26 cellular contexts compared by ENCODE assay signal in the genomic region with DNA sequence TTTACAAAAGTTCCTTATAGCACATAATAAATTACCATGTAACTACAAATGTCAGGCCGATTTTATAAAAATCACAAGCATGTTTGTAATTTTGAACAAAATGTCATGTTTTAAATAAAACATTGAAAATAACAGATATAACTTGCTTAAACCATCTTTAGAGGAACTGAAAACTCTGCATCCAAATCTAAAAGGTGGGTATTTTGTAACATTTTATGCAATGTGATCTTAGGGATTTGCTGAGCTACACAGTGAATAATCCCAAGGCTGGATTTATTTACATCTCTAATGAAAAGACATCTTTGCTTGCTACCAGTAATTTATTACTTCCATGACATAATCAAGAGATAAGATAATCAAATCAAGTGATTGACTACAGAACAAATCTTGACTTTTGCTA. TPM values are rescaled to one million over a fixed set of nuclear protein-coding genes. Genes with fewer than 3 reads are reported as not detected.
DNase-seq lines count a peak whose midpoint lies in the region; ATAC-seq and TF ChIP-seq lines count a peak whose summit lies in the region.
"Had no signal": no experiment of that assay in that cellular context is flagged by ENCODE, and none has a peak within 500 bp of the region (broad histone marks: within the 10 kb centered on the region; RNA-seq: fewer than 3 reads in every experiment).

No MANE protein-coding gene starts in this region.

- H3K4me3 Mint-ChIP-seq in natural killer cell = no peak overlapping the region
- H3K4me3 Mint-ChIP-seq: activated naive CD4-positive, alpha-beta T cell treated with anti-CD3 and anti-CD28 coated beads, Interleukin-2, amount 10 ng/mL, durations not matched to agents 7 days and 5 days; activated T-helper 1 cell treated with anti-CD3 and anti-CD28 coated beads, Interleukin-12 subunit alpha, Interleukin-12 subunit beta, Interleukin-2, Interleukin-4 antibody, amounts not matched to agents 30 ng/mL and 10 ng/mL and 1 ng/mL, durations not matched to agents 14 hours and 24 hours and 36 hours; effector memory CD8-positive, alpha-beta T cell had no signal

- peaks cover 8% of the 10 kb centered on the region for H3K36me3 ChIP-seq in cardiac muscle cell
- H3K36me3 ChIP-seq in adipocyte (ENCODE audit: control insufficient read depth, insufficient read depth, low read length, severe bottlenecking) = peaks cover 17% of the 10 kb centered on the region
- H3K36me3 ChIP-seq: tibial artery had no signal

- TF ChIP-seq CTCF in cardiac muscle cell (IDR thresholded peaks at IDR 0.05; ENCODE audit: low read depth, low read length) (no peak), natural killer cell (IDR thresholded peaks at IDR 0.05) (no peak)

- ATAC-seq in left ventricle myocardium superior = no peak
- no peak for ATAC-seq in natural killer cell
- no peak for ATAC-seq in activated naive CD4-positive, alpha-beta T cell treated with anti-CD3 and anti-CD28 coated beads, Interleukin-2, amount 50 U/mL, for 72 hours
- ATAC-seq in HG03439 (IDR thresholded peaks at IDR 0.05; ENCODE audit: unreplicated experiment) = no peak
- ATAC-seq: A549; effector memory CD8-positive, alpha-beta T cell; foreskin keratinocyte had no signal

- H3K36me3 Mint-ChIP-seq in natural killer cell = no peaks in the 10 kb centered on the region
- H3K36me3 Mint-ChIP-seq in activated naive CD4-positive, alpha-beta T cell treated with anti-CD3 and anti-CD28 coated beads, Interleukin-2, amount 50 U/mL, for 72 hours = peaks cover 6 to 42% of the 10 kb centered on the region in 2 donors

- no peaks in the 10 kb centered on the region for H3K9me3 Mint-ChIP-seq in natural killer cell
- no peaks in the 10 kb centered on the region for H3K9me3 Mint-ChIP-seq in activated naive CD4-positive, alpha-beta T cell treated with anti-CD3 and anti-CD28 coated beads, Interleukin-2, amount 50 U/mL, for 72 hours
- H3K9me3 Mint-ChIP-seq: activated naive CD4-positive, alpha-beta T cell treated with anti-CD3 and anti-CD28 coated beads, Interleukin-2, amount 10 ng/mL, durations not matched to agents 7 days and 5 days; activated T-helper 1 cell treated with anti-CD3 and anti-CD28 coated beads, Interleukin-12 subunit alpha, Interleukin-12 subunit beta, Interleukin-2, Interleukin-4 antibody, amounts not matched to agents 30 ng/mL and 10 ng/mL and 1 ng/mL, durations not matched to agents 14 hours and 24 hours and 36 hours; effector memory CD8-positive, alpha-beta T cell had no signal

- H3K4me1 ChIP-seq in cardiac muscle cell (ENCODE audit: low read depth) = peaks cover 17% of the 10 kb centered on the region
- peaks cover 40% of the 10 kb centered on the region for H3K4me1 ChIP-seq in adipocyte (ENCODE audit: control insufficient read depth, insufficient read depth, low read length)

- no peak overlapping the region for H3K4me3 ChIP-seq in cardiac muscle cell
- H3K4me3 ChIP-seq in adipocyte (ENCODE audit: low read length) = no peak overlapping the region
- H3K4me3 ChIP-seq: A549, coronary artery, heart right ventricle, SK-N-MC, stomach, tibial artery had no signal

- H3K27me3 ChIP-seq in cardiac muscle cell = no peaks in the 10 kb centered on the region
- no peaks in the 10 kb centered on the region for H3K27me3 ChIP-seq in adipocyte (replicated peaks; ENCODE audit: control insufficient read depth, insufficient read depth, low read length)
- H3K27me3 ChIP-seq: foreskin keratinocyte, heart right ventricle, stomach, tibial artery had no signal

- H3K27ac Mint-ChIP-seq in natural killer cell = peak overlapping the region; percentile 79 to 81
- no peak overlapping the region for H3K27ac Mint-ChIP-seq in activated naive CD4-positive, alpha-beta T cell treated with anti-CD3 and anti-CD28 coated beads, Interleukin-2, amount 50 U/mL, for 72 hours
- H3K27ac Mint-ChIP-seq: activated naive CD4-positive, alpha-beta T cell treated with anti-CD3 and anti-CD28 coated beads, Interleukin-2, amount 10 ng/mL, durations not matched to agents 7 days and 5 days had no signal

- intact Hi-C loops in left ventricle myocardium superior (cut with micrococcal nuclease) (no loop called here), natural killer cell (cut with micrococcal nuclease) (no loop called here)

- DNase-seq in cardiac muscle cell (ENCODE audit: low read depth in 1 of 2, low spot score in 1 of 2) (no peak), left ventricle myocardium superior (no peak), adipocyte (ENCODE audit: low read depth) (peak; percentile 33), natural killer cell (no peak), mucosa of gallbladder (ENCODE audit: low spot score) (no peak), GM19238 (ENCODE audit: insufficient read length, low spot score) (no peak)
- no peak for DNase-seq in activated naive CD4-positive, alpha-beta T cell treated with anti-CD3 and anti-CD28 coated beads, Interleukin-2, amount 50 U/mL, for 72 hours (ENCODE audit: low spot score in 2 of 2)
- DNase-seq: activated CD4-positive, alpha-beta T cell treated with anti-CD3 and anti-CD28 coated beads, Interleukin-2, amount 50 U/mL, for 4 hours; activated naive CD4-positive, alpha-beta T cell treated with anti-CD3 and anti-CD28 coated beads, Interleukin-2, amount 10 ng/mL, durations not matched to agents 7 days and 5 days; AML-193; anterior cingulate cortex; effector memory CD8-positive, alpha-beta T cell; foreskin keratinocyte; heart right ventricle; mammary epithelial cell; NCI-H2029 treated with DMSO at 0.1 percent for 48 hours; NCI-H2227 treated with DMSO at 0.1 percent for 48 hours; NCI-H82; OCI-M1; stomach; tibial artery had no signal

- peaks cover 66 to 75% of the 10 kb centered on the region in 2 donors for H3K4me1 Mint-ChIP-seq in natural killer cell

- peak overlapping the region; percentile 32 for H3K27ac ChIP-seq in cardiac muscle cell
- H3K27ac ChIP-seq: A549, foreskin keratinocyte, SK-N-MC had no signal

- H3K9me3 ChIP-seq in cardiac muscle cell (ENCODE audit: low read depth) (no peaks in the 10 kb centered on the region), adipocyte (ENCODE audit: control insufficient read depth, low read length) (no peaks in the 10 kb centered on the region)
- H3K9me3 ChIP-seq: A549, stomach, tibial artery had no signal

- H3K27me3 Mint-ChIP-seq in natural killer cell (ENCODE audit: low read depth in 2 of 2) = no peaks in the 10 kb centered on the region
- H3K27me3 Mint-ChIP-seq: activated naive CD4-positive, alpha-beta T cell treated with anti-CD3 and anti-CD28 coated beads, Interleukin-2, amount 10 ng/mL, durations not matched to agents 7 days and 5 days; effector memory CD8-positive, alpha-beta T cell had no signal

- no peak overlapping the region for H3K9ac ChIP-seq in adipocyte (ENCODE audit: low read length)

RNA-seq across cellular contexts. Expression of gene N4BP1, which starts 47.5 kb away (rescaled TPM):
- total RNA-seq in cardiac muscle cell = 9.7 and 10.5 TPM in 2 replicates
- polyA plus RNA-seq in cardiac muscle cell = 18.3 and 26.2 TPM in 2 replicates
- 22.5 TPM for total RNA-seq in left ventricle myocardium superior
- total RNA-seq in natural killer cell = 10 to 100 TPM; 43.2 to 63.1 (median 55.5) TPM
- 30.7 TPM for total RNA-seq in mucosa of gallbladder
- 10 to 100 TPM; 36.5 to 53.0 TPM for total RNA-seq in activated naive CD4-positive, alpha-beta T cell treated with anti-CD3 and anti-CD28 coated beads, Interleukin-2, amount 50 U/mL, for 72 hours

Comparison
In these comparisons a context has a peak if more than half of its experiments do, and no peak if none do; other contexts are left out.
1. H3K27ac Mint-ChIP-seq: peak in natural killer cell (2 of 2); none in activated naive CD4-positive, alpha-beta T cell treated with anti-CD3 and anti-CD28 coated beads, Interleukin-2, amount 50 U/mL, for 72 hours (0 of 2).